In the genomic region with DNA sequence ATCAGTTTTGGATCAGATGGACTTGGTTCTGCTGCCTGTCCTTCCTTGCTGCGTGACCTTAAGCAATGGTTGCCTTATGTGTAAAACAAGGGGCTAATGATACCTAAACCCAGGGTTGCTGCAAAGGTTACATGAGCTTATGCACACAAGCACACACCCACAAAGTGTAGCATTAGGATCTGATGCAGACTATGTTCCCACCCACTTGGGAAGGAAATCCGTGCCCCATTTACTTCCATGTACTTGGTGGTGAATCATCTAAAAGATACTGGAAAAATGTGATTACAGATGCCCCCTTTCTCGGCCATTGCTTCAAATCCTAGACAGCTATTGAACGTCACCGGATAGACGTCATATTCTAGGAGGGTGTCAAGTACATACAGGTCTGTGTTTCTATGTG, we compare ENCODE assay signal across 27 cellular contexts.
DNase-seq lines count a peak whose midpoint lies in the region; ATAC-seq lines count a peak whose summit lies in the region.
"Had no signal": no experiment of that assay in that cellular context is flagged by ENCODE, and none has a peak within 500 bp of the region (broad histone marks: within the 10 kb centered on the region; RNA-seq: fewer than 3 reads in every experiment).

No MANE protein-coding gene starts in this region.

- H3K27me3 Mint-ChIP-seq in activated naive CD4-positive, alpha-beta T cell treated with anti-CD3 and anti-CD28 coated beads for 36 hours (ENCODE audit: low read depth): no peaks in the 10 kb centered on the region

- H3K36me3 ChIP-seq in KOPT-K1 (ENCODE audit: insufficient read depth, low read length): peaks cover 19% of the 10 kb centered on the region; the same call in 1 of the 2 replicates
- H3K36me3 ChIP-seq: adrenal gland, MG63 had no signal

- CTCF ChIA-PET in activated naive CD4-positive, alpha-beta T cell treated with anti-CD3 and anti-CD28 coated beads for 36 hours (lab: Charles Lee): interaction anchor here (0.7 to 2.1 kb wide), 5 partner anchors 18 to 265 kb away, joined by 3 to 6 read pairs (median 4); no protein-coding TSS in a partner anchor

- DNase-seq in activated naive CD4-positive, alpha-beta T cell treated with anti-CD3 and anti-CD28 coated beads for 36 hours: no peak
- no peak for DNase-seq in activated naive CD4-positive, alpha-beta T cell (lab: John Stamatoyannopoulos, UW)
- DNase-seq in dermis blood vessel endothelial cell: peak; percentile 59
- DNase-seq in stimulated activated effector memory CD8-positive, alpha-beta T cell treated with anti-CD3 and anti-CD28 coated beads, Interleukin-12 subunit alpha, Interleukin-12 subunit beta, amount 100 ng/mL, for 72 hours (ENCODE audit: low spot score in 2 of 2): no peak
- DNase-seq in DMS53 (lab: John Stamatoyannopoulos, UW): no peak
- DNase-seq in retina: no peak
- DNase-seq: activated CD4-positive, CD25-positive, alpha-beta regulatory T cell treated with anti-CD3 and anti-CD28 coated beads, Interleukin-2, amount 50 U/mL, for 72 hours; activated CD8-positive, alpha-beta memory T cell treated with anti-CD3 and anti-CD28 coated beads for 24 hours; activated effector memory CD4-positive, alpha-beta T cell treated with anti-CD3 and anti-CD28 coated beads, Interleukin-2, amount 50 U/mL, for 16 hours; adrenal gland; DMS 273 treated with DMSO at 0.1 percent for 48 hours; GOT3; hippocampal formation; KG1; MG63; NCI-H1105; NCI-H2029; NCI-H510A treated with DMSO at 0.1 percent for 48 hours; SK-N-SH; stimulated activated naive CD4-positive, alpha-beta T cell treated with Interleukin-2 at 50 U/mL for 16 hours; testis had no signal

- H3K36me3 Mint-ChIP-seq in activated naive CD4-positive, alpha-beta T cell treated with anti-CD3 and anti-CD28 coated beads for 36 hours (ENCODE audit: low read depth): peaks cover 7% of the 10 kb centered on the region
- peaks cover 41% of the 10 kb centered on the region for H3K36me3 Mint-ChIP-seq in stimulated activated effector memory CD8-positive, alpha-beta T cell treated with anti-CD3 and anti-CD28 coated beads, Interleukin-12 subunit alpha, Interleukin-12 subunit beta, amount 100 ng/mL, for 72 hours
- H3K36me3 Mint-ChIP-seq: brain had no signal

- H3K27ac ChIP-seq in KOPT-K1 (ENCODE audit: low read depth, low read length, poor library complexity, severe bottlenecking): peak overlapping the region; percentile 91
- H3K27ac ChIP-seq: A549, adrenal gland, testis had no signal

- peak overlapping the region; percentile 33 for H3K27ac Mint-ChIP-seq in activated naive CD4-positive, alpha-beta T cell treated with anti-CD3 and anti-CD28 coated beads for 36 hours
- H3K27ac Mint-ChIP-seq in stimulated activated effector memory CD8-positive, alpha-beta T cell treated with anti-CD3 and anti-CD28 coated beads, Interleukin-12 subunit alpha, Interleukin-12 subunit beta, amount 100 ng/mL, for 72 hours: peak overlapping the region; percentile 87
- H3K27ac Mint-ChIP-seq: T-helper 1 cell treated with Interleukin-12 subunit alpha and Interleukin-12 subunit beta and Interleukin-4 antibody, amounts not matched to agents 30 μg/mL and 1 μg/mL, for 36 hours had no signal

- H3K9me3 ChIP-seq in KOPT-K1 (ENCODE audit: insufficient read depth, low read length, poor library complexity, severe bottlenecking): no peaks in the 10 kb centered on the region
- H3K9me3 ChIP-seq: A549, adrenal gland, MG63, SK-N-SH, testis had no signal

- ATAC-seq in stimulated activated effector memory CD8-positive, alpha-beta T cell treated with anti-CD3 and anti-CD28 coated beads, Interleukin-12 subunit alpha, Interleukin-12 subunit beta, amount 100 ng/mL, for 72 hours: no peak
- no peak for ATAC-seq in GM21786 (IDR thresholded peaks at IDR 0.05; ENCODE audit: unreplicated experiment)
- ATAC-seq: A549, GM12878 had no signal

- H3K4me1 Mint-ChIP-seq in activated naive CD4-positive, alpha-beta T cell treated with anti-CD3 and anti-CD28 coated beads for 36 hours (ENCODE audit: low read depth): peaks cover 56% of the 10 kb centered on the region
- H3K4me1 Mint-ChIP-seq in stimulated activated effector memory CD8-positive, alpha-beta T cell treated with anti-CD3 and anti-CD28 coated beads, Interleukin-12 subunit alpha, Interleukin-12 subunit beta, amount 100 ng/mL, for 72 hours: peaks cover 59% of the 10 kb centered on the region
- H3K4me1 Mint-ChIP-seq: brain had no signal

- H3K4me3 Mint-ChIP-seq in activated naive CD4-positive, alpha-beta T cell treated with anti-CD3 and anti-CD28 coated beads for 36 hours: no peak overlapping the region
- H3K4me3 Mint-ChIP-seq in stimulated activated effector memory CD8-positive, alpha-beta T cell treated with anti-CD3 and anti-CD28 coated beads, Interleukin-12 subunit alpha, Interleukin-12 subunit beta, amount 100 ng/mL, for 72 hours: no peak overlapping the region
- H3K4me3 Mint-ChIP-seq: brain; T-helper 1 cell treated with Interleukin-12 subunit alpha and Interleukin-12 subunit beta and Interleukin-4 antibody, amounts not matched to agents 30 μg/mL and 1 μg/mL, for 36 hours had no signal

- H3K9me3 Mint-ChIP-seq in activated naive CD4-positive, alpha-beta T cell treated with anti-CD3 and anti-CD28 coated beads for 36 hours: no peaks in the 10 kb centered on the region
- no peaks in the 10 kb centered on the region for H3K9me3 Mint-ChIP-seq in stimulated activated effector memory CD8-positive, alpha-beta T cell treated with anti-CD3 and anti-CD28 coated beads, Interleukin-12 subunit alpha, Interleukin-12 subunit beta, amount 100 ng/mL, for 72 hours
- H3K9me3 Mint-ChIP-seq: brain; T-helper 1 cell treated with Interleukin-12 subunit alpha and Interleukin-12 subunit beta and Interleukin-4 antibody, amounts not matched to agents 30 μg/mL and 1 μg/mL, for 36 hours had no signal

- intact Hi-C loops in activated naive CD4-positive, alpha-beta T cell treated with anti-CD3 and anti-CD28 coated beads for 36 hours (cut with micrococcal nuclease): no loop called here
